Comparison of ENCODE assay signal across 1 cellular context in the genomic region with DNA sequence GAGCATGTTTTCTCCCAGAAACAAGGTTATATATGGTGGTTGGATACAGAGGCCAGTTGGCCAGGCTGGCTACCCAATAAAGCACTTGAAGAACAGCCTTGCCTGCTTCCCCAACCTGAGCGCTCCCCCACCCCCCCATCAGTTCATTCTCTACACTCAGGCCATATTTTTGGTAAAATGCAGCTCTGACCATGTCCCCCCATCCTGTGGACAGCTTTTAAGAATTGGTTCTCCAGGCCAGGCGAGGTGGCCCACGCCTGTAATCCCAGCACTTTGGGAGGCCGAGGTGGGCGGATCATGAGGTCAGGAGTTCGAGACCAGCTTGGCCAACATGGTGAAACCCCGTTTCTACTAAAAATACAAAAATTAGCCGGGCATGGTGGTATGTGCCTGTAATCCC.
TF ChIP-seq lines count a peak whose summit lies in the region.

No MANE protein-coding gene starts in this region.

TF ChIP-seq in K562, 482 proteins besides CTCF, POLR2A, EP300 and RAD21:
- TF ChIP-seq THRB (CRISPR knock-in tag; conservative IDR thresholded peaks at IDR 0.05): peak; percentile 23
- TF ChIP-seq, protein P1, sequence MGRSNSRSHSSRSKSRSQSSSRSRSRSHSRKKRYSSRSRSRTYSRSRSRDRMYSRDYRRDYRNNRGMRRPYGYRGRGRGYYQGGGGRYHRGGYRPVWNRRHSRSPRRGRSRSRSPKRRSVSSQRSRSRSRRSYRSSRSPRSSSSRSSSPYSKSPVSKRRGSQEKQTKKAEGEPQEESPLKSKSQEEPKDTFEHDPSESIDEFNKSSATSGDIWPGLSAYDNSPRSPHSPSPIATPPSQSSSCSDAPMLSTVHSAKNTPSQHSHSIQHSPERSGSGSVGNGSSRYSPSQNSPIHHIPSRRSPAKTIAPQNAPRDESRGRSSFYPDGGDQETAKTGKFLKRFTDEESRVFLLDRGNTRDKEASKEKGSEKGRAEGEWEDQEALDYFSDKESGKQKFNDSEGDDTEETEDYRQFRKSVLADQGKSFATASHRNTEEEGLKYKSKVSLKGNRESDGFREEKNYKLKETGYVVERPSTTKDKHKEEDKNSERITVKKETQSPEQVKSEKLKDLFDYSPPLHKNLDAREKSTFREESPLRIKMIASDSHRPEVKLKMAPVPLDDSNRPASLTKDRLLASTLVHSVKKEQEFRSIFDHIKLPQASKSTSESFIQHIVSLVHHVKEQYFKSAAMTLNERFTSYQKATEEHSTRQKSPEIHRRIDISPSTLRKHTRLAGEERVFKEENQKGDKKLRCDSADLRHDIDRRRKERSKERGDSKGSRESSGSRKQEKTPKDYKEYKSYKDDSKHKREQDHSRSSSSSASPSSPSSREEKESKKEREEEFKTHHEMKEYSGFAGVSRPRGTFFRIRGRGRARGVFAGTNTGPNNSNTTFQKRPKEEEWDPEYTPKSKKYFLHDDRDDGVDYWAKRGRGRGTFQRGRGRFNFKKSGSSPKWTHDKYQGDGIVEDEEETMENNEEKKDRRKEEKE (IDR thresholded peaks at IDR 0.05; ENCODE audit: borderline replicate concordance in 1 of 2, control insufficient read depth in 1 of 2, low read depth in 2 of 2, low read length in 1 of 2): 0 out of 4 replicates have a peak, but pooled peaks of 1 of the 2 experiments have one; percentile 2
